In genomic region chr21:38660333-38661295, GRCh38 we compare ENCODE assay signal across 9 cellular contexts.
DNase-seq lines count a peak whose midpoint lies in the region; ATAC-seq, FAIRE-seq and TF ChIP-seq lines count a peak whose summit lies in the region.
"Had no signal": no experiment of that assay in that cellular context is flagged by ENCODE, and none has a peak within 500 bp of the region (broad histone marks: within the 10 kb centered on the region; RNA-seq: fewer than 3 reads in every experiment).

No MANE protein-coding gene starts in this region.

- H3K9me3 ChIP-seq in upper lobe of right lung = no peaks in the 10 kb centered on the region

- ATAC-seq in memory B cell (ENCODE audit: low read depth) = no peak
- ATAC-seq in upper lobe of right lung = peak; percentile 72

- no peak overlapping the region for H3K27ac Mint-ChIP-seq in activated naive CD4-positive, alpha-beta T cell treated with anti-CD3 and anti-CD28 coated beads for 36 hours
- H3K27ac Mint-ChIP-seq in memory B cell = no peak overlapping the region

- CTCF ChIA-PET in activated naive CD4-positive, alpha-beta T cell treated with anti-CD3 and anti-CD28 coated beads for 36 hours (lab: Charles Lee) = no interaction called here

- FAIRE-seq in bronchial epithelial cell (lab: Jason Lieb, UNC) = no peak
- FAIRE-seq: TTC549 had no signal

- H3K36me3 ChIP-seq in bronchial epithelial cell (ENCODE audit: control insufficient read depth, insufficient read depth, low read length) (no peaks in the 10 kb centered on the region), upper lobe of right lung (no peaks in the 10 kb centered on the region)

- H3K4me3 ChIP-seq in bronchial epithelial cell (ENCODE audit: low read depth, low read length) (peak overlapping the region; percentile 46), upper lobe of right lung (peak overlapping the region; percentile 59)

- no peaks in the 10 kb centered on the region for H3K9me3 Mint-ChIP-seq in activated naive CD4-positive, alpha-beta T cell treated with anti-CD3 and anti-CD28 coated beads for 36 hours
- no peaks in the 10 kb centered on the region for H3K9me3 Mint-ChIP-seq in memory B cell

- intact Hi-C loops in activated naive CD4-positive, alpha-beta T cell treated with anti-CD3 and anti-CD28 coated beads for 36 hours (cut with micrococcal nuclease) = no loop called here
- intact Hi-C loops in upper lobe of right lung (cut with DNase I) = no loop called here

- H3K36me3 Mint-ChIP-seq in activated naive CD4-positive, alpha-beta T cell treated with anti-CD3 and anti-CD28 coated beads for 36 hours (ENCODE audit: low read depth) = no peaks in the 10 kb centered on the region
- H3K36me3 Mint-ChIP-seq in memory B cell = no peaks in the 10 kb centered on the region

- H3K27me3 Mint-ChIP-seq in activated naive CD4-positive, alpha-beta T cell treated with anti-CD3 and anti-CD28 coated beads for 36 hours (ENCODE audit: low read depth) = peaks cover 49% of the 10 kb centered on the region
- H3K27me3 Mint-ChIP-seq in memory B cell = peaks cover 21% of the 10 kb centered on the region

- no peak for TF ChIP-seq CTCF in bronchial epithelial cell (IDR thresholded peaks at IDR 0.05; ENCODE audit: insufficient read depth, low read length, severe bottlenecking)
- TF ChIP-seq CTCF in upper lobe of right lung (IDR thresholded peaks at IDR 0.05) = no peak

- H3K27ac ChIP-seq in upper lobe of right lung = peak overlapping the region; percentile 59

- peaks cover 15% of the 10 kb centered on the region for H3K4me1 Mint-ChIP-seq in activated naive CD4-positive, alpha-beta T cell treated with anti-CD3 and anti-CD28 coated beads for 36 hours (ENCODE audit: low read depth)
- H3K4me1 Mint-ChIP-seq in memory B cell = peaks cover 5% of the 10 kb centered on the region

- peaks cover 6% of the 10 kb centered on the region for H3K4me1 ChIP-seq in upper lobe of right lung

- H3K27me3 ChIP-seq in bronchial epithelial cell (ENCODE audit: control insufficient read depth, insufficient read depth, low read length) (peaks cover 6% of the 10 kb centered on the region), upper lobe of right lung (peaks cover 29% of the 10 kb centered on the region)

- no peak for DNase-seq in activated naive CD4-positive, alpha-beta T cell treated with anti-CD3 and anti-CD28 coated beads for 36 hours
- DNase-seq in activated naive CD4-positive, alpha-beta T cell (lab: John Stamatoyannopoulos, UW) = no peak
- DNase-seq in bronchial epithelial cell (ENCODE audit: low read depth) = no peak
- DNase-seq in memory B cell (ENCODE audit: low spot score in 2 of 2) = no peak
- DNase-seq in upper lobe of right lung = peak; percentile 68
- DNase-seq in NCI-H1417 (lab: John Stamatoyannopoulos, UW) = no peak
- DNase-seq in activated effector memory CD4-positive, alpha-beta T cell treated with Interleukin-2 at 50 U/mL for 16 hours = no peak
- DNase-seq in occipital lobe (lab: John Stamatoyannopoulos, UW) = no peak

- H3K4me3 Mint-ChIP-seq in activated naive CD4-positive, alpha-beta T cell treated with anti-CD3 and anti-CD28 coated beads for 36 hours = peak overlapping the region; percentile 58
- H3K4me3 Mint-ChIP-seq in memory B cell = peak overlapping the region; percentile 39
